In the genomic region with DNA sequence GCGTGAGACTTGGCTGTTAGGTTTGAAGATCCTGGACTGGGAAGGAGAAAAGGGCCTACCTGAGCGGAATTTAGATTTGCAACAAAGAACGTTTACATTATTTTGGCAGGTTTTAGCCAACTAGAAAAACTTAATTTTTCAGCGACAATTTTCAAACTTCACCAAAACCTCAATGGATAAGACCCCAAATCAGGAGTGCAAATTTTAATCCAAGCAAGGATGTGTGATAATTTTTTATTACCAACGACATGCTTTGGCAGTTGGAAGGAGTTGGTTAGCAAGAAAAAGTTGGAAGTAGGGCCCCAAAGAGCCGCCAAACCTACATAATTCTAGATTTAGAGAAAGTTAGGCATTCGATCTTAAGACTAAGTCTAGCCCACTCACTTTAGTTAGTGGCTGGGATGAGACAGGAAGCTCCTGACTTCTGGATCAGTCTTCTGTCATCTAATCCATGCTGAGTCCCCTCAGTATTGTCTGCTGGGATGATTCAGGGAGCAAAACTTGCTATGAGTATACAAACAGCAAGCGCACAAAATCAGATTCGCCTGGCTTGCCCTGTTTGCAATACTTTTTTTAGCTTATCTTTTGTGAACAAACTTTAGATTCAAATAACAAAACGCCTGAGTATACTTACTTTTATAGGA, we compare ENCODE assay signal across 8 cellular contexts. TPM values are rescaled to one million over a fixed set of nuclear protein-coding genes. Genes with fewer than 3 reads are reported as not detected.
DNase-seq lines count a peak whose midpoint lies in the region; ATAC-seq, FAIRE-seq and TF ChIP-seq lines count a peak whose summit lies in the region.

No MANE protein-coding gene starts in this region.

- H2AFZ ChIP-seq in keratinocyte (ENCODE audit: control insufficient read depth, low read length), result peak overlapping the region; percentile 1

- peaks cover 3% of the 10 kb centered on the region for H3K9me3 Mint-ChIP-seq in activated T-cell treated with anti-CD3 and anti-CD28 coated beads, Interleukin-2, amount 50 U/mL, for 4 hours

- WGBS in thymus, result 60% methylated on average over 10 of the region's 10 CpGs
- 27 to 44% (median 40%) methylated on average over 10 of the region's 10 CpGs for WGBS in small intestine, 3 donors

- dilution Hi-C loops in keratinocyte (cut with MboI; ENCODE audit: extremely low pct_ligation_motif_present, low sequenced_read_pairs), result no loop called here

- H3K27me3 Mint-ChIP-seq in activated T-cell treated with anti-CD3 and anti-CD28 coated beads, Interleukin-2, amount 50 U/mL, for 4 hours (ENCODE audit: low read depth), result no peaks in the 10 kb centered on the region

- H3K9me1 ChIP-seq in keratinocyte (ENCODE audit: control insufficient read depth, extremely low read depth, insufficient read depth, low read length), result no peaks in the 10 kb centered on the region

- no peaks in the 10 kb centered on the region for H3K36me3 Mint-ChIP-seq in activated T-cell treated with anti-CD3 and anti-CD28 coated beads, Interleukin-2, amount 50 U/mL, for 4 hours (ENCODE audit: insufficient read depth)

- H3K79me2 ChIP-seq in keratinocyte (ENCODE audit: control insufficient read depth, insufficient read depth, low read length), result peaks cover 41% of the 10 kb centered on the region

- peak; percentile 48 for FAIRE-seq in keratinocyte (lab: Jason Lieb, UNC)
- no peak for FAIRE-seq in small intestine (lab: Jason Lieb, UNC)

- H3K27ac ChIP-seq in keratinocyte (ENCODE audit: control insufficient read depth, insufficient read depth, low read length) (peak overlapping the region; percentile 77), thymus (ENCODE audit: low read depth) (peak overlapping the region; percentile 86), small intestine (ENCODE audit: low read depth in 1 of 2, low read length in 1 of 2) (peak overlapping the region in 1 of 2 donors; percentile 56)

- no peaks in the 10 kb centered on the region for H3K27me3 ChIP-seq in adipocyte (replicated peaks; ENCODE audit: control insufficient read depth, insufficient read depth, low read length)
- H3K27me3 ChIP-seq in keratinocyte (ENCODE audit: control insufficient read depth, extremely low read depth, insufficient read depth, low read length), result no peaks in the 10 kb centered on the region
- no peaks in the 10 kb centered on the region for H3K27me3 ChIP-seq in thymus (ENCODE audit: control insufficient read depth, insufficient read depth)
- H3K27me3 ChIP-seq in small intestine (ENCODE audit: control insufficient read depth in 2 of 2, insufficient read depth in 2 of 2, low read length in 2 of 2), result peaks cover 0 to 2% of the 10 kb centered on the region in 2 donors

- H3K9ac ChIP-seq in adipocyte (ENCODE audit: low read length) (peak overlapping the region; percentile 73), keratinocyte (ENCODE audit: control insufficient read depth, extremely low read depth, insufficient read depth, low read length) (peak overlapping the region; percentile 96)

- peaks cover 41% of the 10 kb centered on the region for H3K4me1 Mint-ChIP-seq in activated T-cell treated with anti-CD3 and anti-CD28 coated beads, Interleukin-2, amount 50 U/mL, for 4 hours (ENCODE audit: low read depth)

- H3K9me3 ChIP-seq in adipocyte (ENCODE audit: control insufficient read depth, low read length), result no peaks in the 10 kb centered on the region
- no peaks in the 10 kb centered on the region for H3K9me3 ChIP-seq in keratinocyte (ENCODE audit: control insufficient read depth, low read depth, low read length)
- no peaks in the 10 kb centered on the region for H3K9me3 ChIP-seq in thymus (ENCODE audit: control insufficient read depth)
- H3K9me3 ChIP-seq in small intestine (ENCODE audit: control insufficient read depth, low read depth), result no peaks in the 10 kb centered on the region

- ATAC-seq in activated T-cell treated with anti-CD3 and anti-CD28 coated beads, Interleukin-2, amount 50 U/mL, for 4 hours, result no peak
- ATAC-seq in HG02885 (IDR thresholded peaks at IDR 0.05; ENCODE audit: poor library complexity, unreplicated experiment), result no peak

- H3K4me2 ChIP-seq in keratinocyte (ENCODE audit: control insufficient read depth, extremely low read depth, insufficient read depth, low read depth, low read length), result peak overlapping the region; percentile 68

- H3K4me1 ChIP-seq in adipocyte (ENCODE audit: control insufficient read depth, insufficient read depth, low read length), result peaks cover 39% of the 10 kb centered on the region
- peaks cover 32% of the 10 kb centered on the region for H3K4me1 ChIP-seq in keratinocyte (ENCODE audit: control insufficient read depth, extremely low read depth, insufficient read depth, low read length)
- peaks cover 7% of the 10 kb centered on the region for H3K4me1 ChIP-seq in thymus (ENCODE audit: control insufficient read depth, insufficient read depth, low read length)
- no peaks in the 10 kb centered on the region for H3K4me1 ChIP-seq in small intestine (ENCODE audit: control insufficient read depth in 2 of 2, insufficient read depth in 1 of 2, low read depth in 1 of 2, low read length in 1 of 2)

- H3K36me3 ChIP-seq in adipocyte (ENCODE audit: control insufficient read depth, insufficient read depth, low read length, severe bottlenecking), result no peaks in the 10 kb centered on the region
- no peaks in the 10 kb centered on the region for H3K36me3 ChIP-seq in keratinocyte (ENCODE audit: control insufficient read depth in 2 of 2, extremely low read depth in 1 of 2, insufficient read depth in 2 of 2, low read length in 2 of 2)
- H3K36me3 ChIP-seq in thymus (ENCODE audit: control insufficient read depth, insufficient read depth), result no peaks in the 10 kb centered on the region
- H3K36me3 ChIP-seq in small intestine (ENCODE audit: control insufficient read depth in 2 of 2, insufficient read depth in 2 of 2, low read length in 2 of 2), result no peaks in the 10 kb centered on the region

- peak overlapping the region; percentile 75 for H3K4me3 Mint-ChIP-seq in activated T-cell treated with anti-CD3 and anti-CD28 coated beads, Interleukin-2, amount 50 U/mL, for 4 hours

- no peak for TF ChIP-seq CTCF in keratinocyte (optimal IDR thresholded peaks at IDR 0.05 in 1 of 3, IDR thresholded peaks at IDR 0.05 in 1 of 3, conservative IDR thresholded peaks at IDR 0.05 in 1 of 3; ENCODE audit: extremely low read depth in 1 of 3, insufficient read depth in 2 of 3, low read length in 3 of 3)

- peaks cover 11% of the 10 kb centered on the region for H4K20me1 ChIP-seq in keratinocyte (ENCODE audit: control insufficient read depth, extremely low read depth, insufficient read depth, low read length)

- no peak for DNase-seq in activated T-cell treated with anti-CD3 and anti-CD28 coated beads, Interleukin-2, amount 50 U/mL, for 4 hours
- no peak for DNase-seq in activated T-cell treated with anti-CD3 and anti-CD28 coated beads, Interleukin-2, amount 50 U/mL, for 48 hours
- DNase-seq in adipocyte (ENCODE audit: low read depth) (peak; percentile 20), keratinocyte (ENCODE audit: low read depth, low spot score) (no peak), small intestine (no peak)
- no peak for DNase-seq in stimulated activated CD4-positive, alpha-beta T cell treated with anti-CD3 and anti-CD28 coated beads, Interleukin-2, amount 100 ng/mL, for 48 hours

- peak overlapping the region; percentile 94 for H3K4me3 ChIP-seq in adipocyte (ENCODE audit: low read length)
- H3K4me3 ChIP-seq in keratinocyte (ENCODE audit: control insufficient read depth in 2 of 3, extremely low read depth in 1 of 3, insufficient read depth in 2 of 3, low read depth in 1 of 3, low read length in 3 of 3), result peak overlapping the region; percentile 60 to 95 (median 89)
- H3K4me3 ChIP-seq in thymus (ENCODE audit: low read length), result peak overlapping the region; percentile 98
- H3K4me3 ChIP-seq in small intestine (ENCODE audit: low read depth in 1 of 2, low read length in 2 of 2), result no peak overlapping the region

RNA-seq across cellular contexts. Expression of gene RDX, which starts 0.8 kb away (rescaled TPM):
- total RNA-seq in activated T-cell treated with anti-CD3 and anti-CD28 coated beads, Interleukin-2, amount 50 U/mL, for 4 hours, result 10 to 100 TPM; 34.6 to 42.3 (median 34.6) TPM
- polyA plus RNA-seq in keratinocyte (45.8 to 85.4 TPM (median 80.5 TPM) in 3 replicates), thymus (23.5 TPM), small intestine (1 to 10 TPM; 1.6 to 9.7 (median 3.8) TPM)
- polyA plus RNA-seq in keratinocyte (2011; ENCODE audit: low read depth), result 104 TPM
- 56.3 and 107 TPM in 2 replicates for polyA plus RNA-seq in keratinocyte (2011; cell fraction: cytosol; rRNA removed)
- polyA plus RNA-seq in keratinocyte (2011; cell fraction: nucleus; rRNA removed), result 62.0 and 83.8 TPM in 2 replicates
- polyA plus RNA-seq in keratinocyte (2012; ENCODE audit: low replicate concordance), result 38.8 and 70.5 TPM in 2 replicates
- 18.0 to 120 TPM (median 31.7 TPM) in 3 replicates for polyA minus RNA-seq in keratinocyte
- polyA minus RNA-seq in keratinocyte (2011; cell fraction: cytosol; rRNA and poly(A)+ RNA removed), result 41.2 TPM
- 25.6 and 47.5 TPM in 2 replicates for polyA minus RNA-seq in keratinocyte (2011; cell fraction: nucleus; rRNA and poly(A)+ RNA removed)

Comparison
In these comparisons a context has a peak if more than half of its experiments do, and no peak if none do; other contexts are left out.
1. H3K4me3 ChIP-seq: peak in adipocyte (single experiment), keratinocyte (3 of 3) and thymus (single experiment); none in small intestine (0 of 2).